16 cellular contexts compared by ENCODE assay signal in genomic region chr18:60372141-60372540, GRCh38. TPM values are rescaled to one million over a fixed set of nuclear protein-coding genes. Genes with fewer than 3 reads are reported as not detected.
A peak's percentile ranks its signal among the peaks of the same experiment; 100 is the strongest.
DNase-seq lines count a peak whose midpoint lies in the region; ATAC-seq and TF ChIP-seq lines count a peak whose summit lies in the region.
"Had no signal": no experiment of that assay in that cellular context is flagged by ENCODE, and none has a peak within 500 bp of the region (broad histone marks: within the 10 kb centered on the region; RNA-seq: fewer than 3 reads in every experiment).

No MANE protein-coding gene starts in this region.

- no peaks in the 10 kb centered on the region for H3K79me2 ChIP-seq in mammary epithelial cell (ENCODE audit: insufficient read depth, low read length)

- DNase-seq in mammary epithelial cell (no peak), MCF 10A (ENCODE audit: unreplicated experiment) (no peak), WTC11 (ENCODE audit: low spot score) (no peak), left kidney (ENCODE audit: low read depth, low spot score) (peak; percentile 59), COR-L47 (lab: John Stamatoyannopoulos, UW) (no peak)
- no peak for DNase-seq in activated naive CD4-positive, alpha-beta T cell treated with Interleukin-2 at 50 U/mL for 16 hours
- no peak for DNase-seq in activated T-cell treated with anti-CD3 and anti-CD28 coated beads, Interleukin-2, amount 50 U/mL, for 24 hours
- no peak for DNase-seq in NK-92 treated with Interleukin-12 subunit alpha and Interleukin-12 subunit beta, amount 100 ng/mL, for 24 hours (lab: John Stamatoyannopoulos, UW)
- DNase-seq: activated T-cell treated with anti-CD3 and anti-CD28 coated beads, Interleukin-2, amount 50 U/mL, for 4 hours; effector memory CD4-positive, alpha-beta T cell; stimulated activated CD4-positive, alpha-beta T cell treated with anti-CD3 and anti-CD28 coated beads, Interleukin-4, amount 100 ng/mL, for 4 hours had no signal

- peak overlapping the region; percentile 66 for H2AFZ ChIP-seq in mammary epithelial cell (ENCODE audit: low read depth, low read length)

- H3K4me3 Mint-ChIP-seq in MCF 10A (ENCODE audit: unreplicated experiment): no peak overlapping the region
- no peak overlapping the region for H3K4me3 Mint-ChIP-seq in WTC11
- H3K4me3 Mint-ChIP-seq in activated T-cell treated with anti-CD3 and anti-CD28 coated beads, Interleukin-2, amount 50 U/mL, for 24 hours: no peak overlapping the region
- H3K4me3 Mint-ChIP-seq: activated naive CD8-positive, alpha-beta T cell; activated T-cell treated with anti-CD3 and anti-CD28 coated beads, Interleukin-2, amount 50 U/mL, for 4 hours had no signal

- no TSS peak for BruUV-seq in mammary epithelial cell (replicated peaks; lab: Mats Ljungman, UMichigan)
- no TSS peak for BruUV-seq in MCF 10A (replicated peaks; lab: Mats Ljungman, UMichigan)

- no peaks in the 10 kb centered on the region for H3K4me1 ChIP-seq in mammary epithelial cell (ENCODE audit: insufficient read depth, low read length)
- H3K4me1 ChIP-seq: SJSA1 had no signal

- H3K9me3 ChIP-seq in mammary epithelial cell (replicated peaks; ENCODE audit: insufficient read depth, low read length): no peaks in the 10 kb centered on the region
- H3K9me3 ChIP-seq: neutrophil, SJSA1 had no signal

- TF ChIP-seq CTCF in mammary epithelial cell (conservative IDR thresholded peaks at IDR 0.05 in 1 of 2, IDR thresholded peaks at IDR 0.05 in 1 of 2; ENCODE audit: extremely low read depth in 1 of 2, insufficient read depth in 1 of 2, low read depth in 1 of 2, low read length in 2 of 2): no peak
- TF ChIP-seq CTCF in MCF 10A (IDR thresholded peaks at IDR 0.05; ENCODE audit: unreplicated experiment): no peak
- no peak for TF ChIP-seq CTCF in WTC11 (IDR thresholded peaks at IDR 0.05)

- H3K4me3 ChIP-seq in mammary epithelial cell (replicated peaks in 1 of 3; ENCODE audit: insufficient read depth in 1 of 3, low read depth in 2 of 3, low read length in 3 of 3): no peak overlapping the region
- H3K4me3 ChIP-seq: K562, SJSA1 had no signal

- CTCF ChIA-PET in mammary epithelial cell (lab: Charles Lee; ENCODE audit: low non-redundant PET) (no interaction called here), MCF 10A (lab: Yijun Ruan, JAX) (no interaction called here), WTC11 (lab: Charles Lee) (interaction anchor here (1.3 to 1.4 kb wide), 2 partner anchors 377 to 384 kb away, joined by 4 to 5 read pairs; no protein-coding TSS in a partner anchor)

- H3K27me3 Mint-ChIP-seq in MCF 10A (ENCODE audit: insufficient read depth, unreplicated experiment): peaks cover 93% of the 10 kb centered on the region
- no peaks in the 10 kb centered on the region for H3K27me3 Mint-ChIP-seq in WTC11 (ENCODE audit: low read depth)
- H3K27me3 Mint-ChIP-seq in activated T-cell treated with anti-CD3 and anti-CD28 coated beads, Interleukin-2, amount 50 U/mL, for 24 hours: no peaks in the 10 kb centered on the region
- H3K27me3 Mint-ChIP-seq: activated naive CD8-positive, alpha-beta T cell had no signal

- no peak overlapping the region for H3K9ac ChIP-seq in mammary epithelial cell (ENCODE audit: insufficient read depth, low read length)

- 9% methylated on average over 4 of the region's 5 CpGs for WGBS in mammary epithelial cell (ENCODE audit: low coverage, missing lambda C conversion rate)

- in situ Hi-C loops in mammary epithelial cell (cut with MboI; ENCODE audit: low sequenced_read_pairs in 2 of 2): no loop called here

- no peak overlapping the region for H3K27ac ChIP-seq in mammary epithelial cell (ENCODE audit: insufficient read depth, low read depth, low read length)
- H3K27ac ChIP-seq: neutrophil, SJSA1 had no signal

- H3K9me3 Mint-ChIP-seq in MCF 10A (ENCODE audit: unreplicated experiment): no peaks in the 10 kb centered on the region
- peaks cover 15% of the 10 kb centered on the region; the same call in 1 of the 2 replicates for H3K9me3 Mint-ChIP-seq in WTC11
- H3K9me3 Mint-ChIP-seq in activated T-cell treated with anti-CD3 and anti-CD28 coated beads, Interleukin-2, amount 50 U/mL, for 24 hours: no peaks in the 10 kb centered on the region
- H3K9me3 Mint-ChIP-seq: activated T-cell treated with anti-CD3 and anti-CD28 coated beads, Interleukin-2, amount 50 U/mL, for 4 hours had no signal

- H3K27me3 ChIP-seq in mammary epithelial cell (ENCODE audit: insufficient read depth, low read length): peaks cover 4% of the 10 kb centered on the region
- H3K27me3 ChIP-seq: neutrophil, SJSA1 had no signal

- peak overlapping the region; percentile 79 for H3K4me2 ChIP-seq in mammary epithelial cell (ENCODE audit: insufficient read depth, low read depth, low read length)

- peak; percentile 23 for ATAC-seq in WTC11
- ATAC-seq: activated T-cell treated with anti-CD3 and anti-CD28 coated beads, Interleukin-2, amount 50 U/mL, for 4 hours; K562; left lobe of liver had no signal

- H3K4me1 Mint-ChIP-seq in MCF 10A (ENCODE audit: insufficient read depth, unreplicated experiment) (peaks cover 6% of the 10 kb centered on the region), WTC11 (peaks cover 15% of the 10 kb centered on the region)
- H3K4me1 Mint-ChIP-seq in activated T-cell treated with anti-CD3 and anti-CD28 coated beads, Interleukin-2, amount 50 U/mL, for 24 hours (ENCODE audit: low read depth): no peaks in the 10 kb centered on the region

- H4K20me1 ChIP-seq in mammary epithelial cell (ENCODE audit: insufficient read depth, low read length): no peaks in the 10 kb centered on the region

- POLR2A ChIA-PET in MCF 10A (lab: Yijun Ruan, JAX): no interaction called here
- POLR2A ChIA-PET in WTC11 (lab: Charles Lee): no interaction called here

- dilution Hi-C loops in mammary epithelial cell (cut with HindIII; ENCODE audit: low sequenced_read_pairs): no loop called here

- intact Hi-C loops in mammary epithelial cell (cut with micrococcal nuclease): no loop called here
- intact Hi-C loops in MCF 10A (cut with micrococcal nuclease): no loop called here

- no peaks in the 10 kb centered on the region for H3K36me3 ChIP-seq in mammary epithelial cell (ENCODE audit: insufficient read depth, low read length)
- H3K36me3 ChIP-seq: neutrophil, SJSA1 had no signal

- H3K36me3 Mint-ChIP-seq in MCF 10A (ENCODE audit: insufficient read depth, unreplicated experiment) (no peaks in the 10 kb centered on the region), WTC11 (no peaks in the 10 kb centered on the region)
- H3K36me3 Mint-ChIP-seq in activated T-cell treated with anti-CD3 and anti-CD28 coated beads, Interleukin-2, amount 50 U/mL, for 24 hours (ENCODE audit: low read depth): no peaks in the 10 kb centered on the region
- H3K36me3 Mint-ChIP-seq: activated naive CD8-positive, alpha-beta T cell had no signal

- H3K27ac Mint-ChIP-seq in MCF 10A (ENCODE audit: low read depth, unreplicated experiment) (no peak overlapping the region), WTC11 (no peak overlapping the region)
- H3K27ac Mint-ChIP-seq in activated T-cell treated with anti-CD3 and anti-CD28 coated beads, Interleukin-2, amount 50 U/mL, for 24 hours: no peak overlapping the region
- H3K27ac Mint-ChIP-seq: activated naive CD8-positive, alpha-beta T cell had no signal

TF ChIP-seq in WTC11, 78 proteins besides CTCF, POLR2A, EP300 and RAD21 (continues in another document):
- TF ChIP-seq ATF6 (CRISPR knock-in tag; IDR thresholded peaks at IDR 0.05) (no peak), FOXP1 (CRISPR knock-in tag; IDR thresholded peaks at IDR 0.05; ENCODE audit: borderline replicate concordance) (no peak), GTF2I (CRISPR knock-in tag; conservative IDR thresholded peaks at IDR 0.05) (no peak), TEAD1 (CRISPR knock-in tag; IDR thresholded peaks at IDR 0.05) (no peak), KAT7 (CRISPR knock-in tag; IDR thresholded peaks at IDR 0.05; ENCODE audit: borderline replicate concordance) (no peak), SOX15 (CRISPR knock-in tag; IDR thresholded peaks at IDR 0.05) (no peak), ATF2 (CRISPR knock-in tag; IDR thresholded peaks at IDR 0.05; ENCODE audit: borderline replicate concordance, low read depth) (no peak), NR1H2 (CRISPR knock-in tag; IDR thresholded peaks at IDR 0.05) (no peak), EMX1 (CRISPR knock-in tag; IDR thresholded peaks at IDR 0.05) (no peak)

RNA-seq across cellular contexts. Expression of gene MC4R, which starts 0.4 kb away (rescaled TPM):
- total RNA-seq in mammary epithelial cell (not detected), MCF 10A (2022) (not detected in 2 replicates), WTC11 (2021) (0.16 TPM in 1 of 3 replicates, not detected in the others)
- not detected for polyA plus RNA-seq in mammary epithelial cell
- not detected for polyA minus RNA-seq in mammary epithelial cell
- total RNA-seq: activated T-cell treated with anti-CD3 and anti-CD28 coated beads, Interleukin-2, amount 50 U/mL, for 4 hours; K562; left lobe of liver; SJSA1 had no signal
- polyA plus RNA-seq: K562 had no signal
